9 cellular contexts compared by ENCODE assay signal in the genomic region with DNA sequence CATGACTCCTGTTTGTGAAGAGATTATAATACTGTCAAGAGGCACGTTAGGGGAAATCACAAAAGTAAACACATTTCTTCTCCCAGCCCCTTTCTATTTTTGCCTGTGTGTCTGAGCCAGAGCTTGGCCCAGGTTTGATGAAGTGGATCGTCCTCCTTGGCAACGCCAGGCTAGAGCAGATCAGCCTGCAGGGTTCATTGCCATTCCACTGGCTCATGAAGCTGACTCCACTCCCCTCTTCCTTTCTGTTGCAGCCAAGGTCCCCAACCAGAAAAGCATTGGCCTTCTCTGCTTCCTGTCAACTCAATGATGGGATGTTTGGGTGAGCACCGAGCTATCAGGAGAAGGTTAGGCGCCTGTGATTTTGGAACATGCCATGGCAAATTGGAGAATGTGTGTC. TPM values are rescaled to one million over a fixed set of nuclear protein-coding genes. Genes with fewer than 3 reads are reported as not detected.
DNase-seq lines count a peak whose midpoint lies in the region; ATAC-seq and TF ChIP-seq lines count a peak whose summit lies in the region.
"Had no signal": no experiment of that assay in that cellular context is flagged by ENCODE, and none has a peak within 500 bp of the region (broad histone marks: within the 10 kb centered on the region; RNA-seq: fewer than 3 reads in every experiment).

No MANE protein-coding gene starts in this region.

- H3K9me3 ChIP-seq in colonic mucosa = no peaks in the 10 kb centered on the region
- H3K9me3 ChIP-seq in uterus = no peaks in the 10 kb centered on the region

- H3K27me3 Mint-ChIP-seq in activated naive CD8-positive, alpha-beta T cell = peaks cover 2% of the 10 kb centered on the region
- peaks cover 24% of the 10 kb centered on the region for H3K27me3 Mint-ChIP-seq in activated naive CD8-positive, alpha-beta T cell treated with anti-CD3 and anti-CD28 coated beads for 36 hours
- H3K27me3 Mint-ChIP-seq in type B pancreatic cell = peaks cover 71% of the 10 kb centered on the region

- H3K36me3 ChIP-seq in colonic mucosa (no peaks in the 10 kb centered on the region), uterus (no peaks in the 10 kb centered on the region)

- H3K4me3 ChIP-seq in colonic mucosa (peak overlapping the region; percentile 2), uterus (no peak overlapping the region)

- H3K27ac Mint-ChIP-seq in activated naive CD8-positive, alpha-beta T cell = no peak overlapping the region
- no peak overlapping the region for H3K27ac Mint-ChIP-seq in activated naive CD8-positive, alpha-beta T cell treated with anti-CD3 and anti-CD28 coated beads for 36 hours
- no peak overlapping the region for H3K27ac Mint-ChIP-seq in type B pancreatic cell

- TF ChIP-seq CTCF in colonic mucosa (IDR thresholded peaks at IDR 0.05) = no peak
- no peak for TF ChIP-seq CTCF in type B pancreatic cell (conservative IDR thresholded peaks at IDR 0.05)
- no peak for TF ChIP-seq CTCF in uterus (IDR thresholded peaks at IDR 0.05)

- no peak overlapping the region for H3K9ac ChIP-seq in colonic mucosa (ENCODE audit: low read depth in 2 of 2, low read length in 2 of 2)

- no peaks in the 10 kb centered on the region for H3K9me3 Mint-ChIP-seq in activated naive CD8-positive, alpha-beta T cell (ENCODE audit: low read depth)
- H3K9me3 Mint-ChIP-seq in activated naive CD8-positive, alpha-beta T cell treated with anti-CD3 and anti-CD28 coated beads for 36 hours = no peaks in the 10 kb centered on the region
- no peaks in the 10 kb centered on the region for H3K9me3 Mint-ChIP-seq in type B pancreatic cell

- intact Hi-C loops in colonic mucosa (cut with DNase I) = no loop called here
- intact Hi-C loops in uterus (cut with DNase I; ENCODE audit: low total_unique reads) = no loop called here

- H3K4me3 Mint-ChIP-seq in activated naive CD8-positive, alpha-beta T cell = peak overlapping the region; percentile 22
- H3K4me3 Mint-ChIP-seq in activated naive CD8-positive, alpha-beta T cell treated with anti-CD3 and anti-CD28 coated beads for 36 hours = no peak overlapping the region
- H3K4me3 Mint-ChIP-seq in type B pancreatic cell = peak overlapping the region; percentile 46

- DNase-seq in activated naive CD8-positive, alpha-beta T cell treated with anti-CD3 and anti-CD28 coated beads for 36 hours = no peak
- no peak for DNase-seq in colonic mucosa
- DNase-seq in medulla oblongata (ENCODE audit: extremely low spot score) = peak; percentile 44
- no peak for DNase-seq in type B pancreatic cell (ENCODE audit: extremely low spot score, unreplicated experiment)
- DNase-seq in uterus = no peak
- DNase-seq: activated CD8-positive, alpha-beta memory T cell treated with anti-CD3 and anti-CD28 coated beads, Interleukin-2, amount 50 U/mL, for 4 hours had no signal

- H3K27ac ChIP-seq in colonic mucosa (no peak overlapping the region), uterus (no peak overlapping the region)

- no peaks in the 10 kb centered on the region for H3K27me3 ChIP-seq in colonic mucosa
- H3K27me3 ChIP-seq in uterus = no peaks in the 10 kb centered on the region

- ATAC-seq in GM19351 (IDR thresholded peaks at IDR 0.05; ENCODE audit: unreplicated experiment) = no peak
- no peak for ATAC-seq in HG03442 (IDR thresholded peaks at IDR 0.05; ENCODE audit: unreplicated experiment)

- peaks cover 31% of the 10 kb centered on the region for H3K4me1 Mint-ChIP-seq in activated naive CD8-positive, alpha-beta T cell (ENCODE audit: low read depth)
- H3K4me1 Mint-ChIP-seq in activated naive CD8-positive, alpha-beta T cell treated with anti-CD3 and anti-CD28 coated beads for 36 hours = peaks cover 40% of the 10 kb centered on the region
- peaks cover 16% of the 10 kb centered on the region for H3K4me1 Mint-ChIP-seq in type B pancreatic cell (ENCODE audit: unreplicated experiment)

- H3K4me1 ChIP-seq in colonic mucosa (no peaks in the 10 kb centered on the region), uterus (no peaks in the 10 kb centered on the region)

- no peak for TF ChIP-seq POLR2A in uterus (IDR thresholded peaks at IDR 0.05)

- H3K36me3 Mint-ChIP-seq in activated naive CD8-positive, alpha-beta T cell = no peaks in the 10 kb centered on the region
- H3K36me3 Mint-ChIP-seq in activated naive CD8-positive, alpha-beta T cell treated with anti-CD3 and anti-CD28 coated beads for 36 hours = no peaks in the 10 kb centered on the region
- H3K36me3 Mint-ChIP-seq in type B pancreatic cell = no peaks in the 10 kb centered on the region

RNA-seq across cellular contexts. Expression of a gene that starts 3.3 kb away (rescaled TPM):
- total RNA-seq in activated naive CD8-positive, alpha-beta T cell treated with anti-CD3 and anti-CD28 coated beads for 36 hours = under 1 TPM; 0.18 to 0.23 TPM
- 1 to 10 TPM in 1 of 2 donors, under 1 TPM in 1; 0.94 to 1.2 TPM for total RNA-seq in colonic mucosa
- 0.81 and 1.3 TPM in 2 replicates for total RNA-seq in type B pancreatic cell (ENCODE audit: low replicate concordance)
- 1 to 10 TPM; 2.2 to 9.2 (median 3.0) TPM for total RNA-seq in uterus
